1 cellular context compared by ENCODE assay signal in the genomic region with DNA sequence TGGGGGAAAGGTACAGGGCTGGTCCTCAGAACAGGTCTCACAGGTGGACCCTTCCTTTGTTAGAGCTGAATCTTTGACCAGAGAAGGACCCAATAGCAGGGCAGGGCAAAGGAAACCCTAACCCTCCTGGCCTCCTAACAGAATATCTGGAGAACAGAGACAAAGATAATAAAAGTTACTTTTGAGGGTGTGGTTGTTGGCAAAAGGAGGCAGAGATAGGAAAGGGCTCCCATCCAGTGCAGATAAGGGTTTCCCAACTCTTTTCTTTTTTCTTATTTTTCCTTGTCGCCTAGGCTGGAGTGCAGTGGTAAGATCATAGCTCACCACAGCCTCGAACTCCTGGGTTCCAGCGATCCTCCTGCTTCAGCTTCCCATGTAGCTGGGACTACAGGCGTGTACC.
TF ChIP-seq lines count a peak whose summit lies in the region.

No MANE protein-coding gene starts in this region.

TF ChIP-seq in K562, 482 proteins besides CTCF, POLR2A, EP300 and RAD21 (continued from another document):
- TF ChIP-seq ATF4 (CRISPR knock-in tag; IDR thresholded peaks at IDR 0.05) (no peak), ZNF766 (CRISPR knock-in tag; conservative IDR thresholded peaks at IDR 0.05) (peak; percentile 68; the same call in 1 of the 2 replicates), SIN3A (IDR thresholded peaks at IDR 0.05; ENCODE audit: borderline replicate concordance in 2 of 2, control insufficient read depth in 1 of 2, low read depth in 2 of 2, low read length in 2 of 2) (no peak), SMARCC2 (IDR thresholded peaks at IDR 0.05; ENCODE audit: low read depth) (no peak), NCOR1 (IDR thresholded peaks at IDR 0.05) (peak; percentile 64; the same call in 1 of the 2 replicates), SOX6 (IDR thresholded peaks at IDR 0.05) (peak; percentile 78; the same call in 1 of the 2 replicates), NCOA6 (IDR thresholded peaks at IDR 0.05) (no peak), CBFA2T2 (conservative IDR thresholded peaks at IDR 0.05) (peak; percentile 72), MTA2 (IDR thresholded peaks at IDR 0.05; ENCODE audit: low read depth) (peak; percentile 47; the same call in 1 of the 2 replicates), ZNF217 (CRISPR knock-in tag; IDR thresholded peaks at IDR 0.05) (no peak), SMARCA4 (IDR thresholded peaks at IDR 0.05) (peak; percentile 71), NR2C2 (CRISPR knock-in tag; IDR thresholded peaks at IDR 0.05) (no peak), NR2C2 (tag; IDR thresholded peaks at IDR 0.05) (no peak), ZNF699 (CRISPR knock-in tag; IDR thresholded peaks at IDR 0.05; ENCODE audit: insufficient replicate concordance) (no peak), HEY1 (CRISPR knock-in tag; IDR thresholded peaks at IDR 0.05; ENCODE audit: borderline replicate concordance) (no peak), NCOA4 (IDR thresholded peaks at IDR 0.05; ENCODE audit: partially characterized antibody) (no peak), ZNF507 (tag; conservative IDR thresholded peaks at IDR 0.05) (no peak), ELK1 (CRISPR knock-in tag; IDR thresholded peaks at IDR 0.05) (no peak), L3MBTL2 (IDR thresholded peaks at IDR 0.05) (no peak), RBM25 (IDR thresholded peaks at IDR 0.05; ENCODE audit: low read depth, low read length, severe bottlenecking) (peak; percentile 29), ZNF583 (CRISPR knock-in tag; IDR thresholded peaks at IDR 0.05) (no peak), RAD51 (IDR thresholded peaks at IDR 0.05; ENCODE audit: borderline replicate concordance, low read depth) (no peak), MYNN (IDR thresholded peaks at IDR 0.05) (0 out of 2 replicates have a peak, but pooled peaks have one; percentile 15), MYNN (CRISPR knock-in tag; IDR thresholded peaks at IDR 0.05) (no peak), TCF7 (IDR thresholded peaks at IDR 0.05; ENCODE audit: borderline replicate concordance) (no peak), HMG20B (CRISPR knock-in tag; IDR thresholded peaks at IDR 0.05) (no peak), NFIC (IDR thresholded peaks at IDR 0.05) (peak; percentile 47; the same call in 1 of the 2 replicates), TCF3 (CRISPR knock-in tag; IDR thresholded peaks at IDR 0.05) (peak; percentile 76), MAFK (IDR thresholded peaks at IDR 0.05; ENCODE audit: low read length) (no peak), TEAD1 (CRISPR knock-in tag; IDR thresholded peaks at IDR 0.05) (no peak), CEBPB (tag; IDR thresholded peaks at IDR 0.05) (peak; percentile 57; the same call in 1 of the 2 replicates), ZNF75A (CRISPR knock-in tag; IDR thresholded peaks at IDR 0.05) (no peak), ZBTB11 (CRISPR knock-in tag; IDR thresholded peaks at IDR 0.05) (0 out of 6 replicates have a peak, but pooled peaks of 1 of the 3 experiments have one; percentile 40), KDM1A (IDR thresholded peaks at IDR 0.05) (0 out of 4 replicates have a peak, but pooled peaks of 1 of the 2 experiments have one; percentile 13), NFRKB (IDR thresholded peaks at IDR 0.05; ENCODE audit: low read depth) (no peak), KLF16 (IDR thresholded peaks at IDR 0.05) (peak; percentile 62; the same call in 1 of the 2 replicates), ARID1B (IDR thresholded peaks at IDR 0.05) (peak; percentile 83), SMARCE1 (IDR thresholded peaks at IDR 0.05) (peak; percentile 63; the same call in 1 of the 2 replicates), CCNT2 (IDR thresholded peaks at IDR 0.05; ENCODE audit: borderline replicate concordance, extremely low read depth, insufficient read length, low read depth, low read length) (peak; percentile 48), CREB3L1 (IDR thresholded peaks at IDR 0.05; ENCODE audit: borderline replicate concordance, low read depth) (no peak), KAT8 (IDR thresholded peaks at IDR 0.05; ENCODE audit: low read depth) (no peak)
- TF ChIP-seq, protein P1, sequence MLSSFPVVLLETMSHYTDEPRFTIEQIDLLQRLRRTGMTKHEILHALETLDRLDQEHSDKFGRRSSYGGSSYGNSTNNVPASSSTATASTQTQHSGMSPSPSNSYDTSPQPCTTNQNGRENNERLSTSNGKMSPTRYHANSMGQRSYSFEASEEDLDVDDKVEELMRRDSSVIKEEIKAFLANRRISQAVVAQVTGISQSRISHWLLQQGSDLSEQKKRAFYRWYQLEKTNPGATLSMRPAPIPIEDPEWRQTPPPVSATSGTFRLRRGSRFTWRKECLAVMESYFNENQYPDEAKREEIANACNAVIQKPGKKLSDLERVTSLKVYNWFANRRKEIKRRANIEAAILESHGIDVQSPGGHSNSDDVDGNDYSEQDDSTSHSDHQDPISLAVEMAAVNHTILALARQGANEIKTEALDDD (IDR thresholded peaks at IDR 0.05), result no peak
- TF ChIP-seq, protein P2, sequence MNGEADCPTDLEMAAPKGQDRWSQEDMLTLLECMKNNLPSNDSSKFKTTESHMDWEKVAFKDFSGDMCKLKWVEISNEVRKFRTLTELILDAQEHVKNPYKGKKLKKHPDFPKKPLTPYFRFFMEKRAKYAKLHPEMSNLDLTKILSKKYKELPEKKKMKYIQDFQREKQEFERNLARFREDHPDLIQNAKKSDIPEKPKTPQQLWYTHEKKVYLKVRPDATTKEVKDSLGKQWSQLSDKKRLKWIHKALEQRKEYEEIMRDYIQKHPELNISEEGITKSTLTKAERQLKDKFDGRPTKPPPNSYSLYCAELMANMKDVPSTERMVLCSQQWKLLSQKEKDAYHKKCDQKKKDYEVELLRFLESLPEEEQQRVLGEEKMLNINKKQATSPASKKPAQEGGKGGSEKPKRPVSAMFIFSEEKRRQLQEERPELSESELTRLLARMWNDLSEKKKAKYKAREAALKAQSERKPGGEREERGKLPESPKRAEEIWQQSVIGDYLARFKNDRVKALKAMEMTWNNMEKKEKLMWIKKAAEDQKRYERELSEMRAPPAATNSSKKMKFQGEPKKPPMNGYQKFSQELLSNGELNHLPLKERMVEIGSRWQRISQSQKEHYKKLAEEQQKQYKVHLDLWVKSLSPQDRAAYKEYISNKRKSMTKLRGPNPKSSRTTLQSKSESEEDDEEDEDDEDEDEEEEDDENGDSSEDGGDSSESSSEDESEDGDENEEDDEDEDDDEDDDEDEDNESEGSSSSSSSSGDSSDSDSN (IDR thresholded peaks at IDR 0.05; ENCODE audit: borderline replicate concordance in 1 of 2, low read depth in 2 of 2, low read length in 2 of 2), result no peak
